8 cellular contexts compared by ENCODE assay signal in the genomic region with DNA sequence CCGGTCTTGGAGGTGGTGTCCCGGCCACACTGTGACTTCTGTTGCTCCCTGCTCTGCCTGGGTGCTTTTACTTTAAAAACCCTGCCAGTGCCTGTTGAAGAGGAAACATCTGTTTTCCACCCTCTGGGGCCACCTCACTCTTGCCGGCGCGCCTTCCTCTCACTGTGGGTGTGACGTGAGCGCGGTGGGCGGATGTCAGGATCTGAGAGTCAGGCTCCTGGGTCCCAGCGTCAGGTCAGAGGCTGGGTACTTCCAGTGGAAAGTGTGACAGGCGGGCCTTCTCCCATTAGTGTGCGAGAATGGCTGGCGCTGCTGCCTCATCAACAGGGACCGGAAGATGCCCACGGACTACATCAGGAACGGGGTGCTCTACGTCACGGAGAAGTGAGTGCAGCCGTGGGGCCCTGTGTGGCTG. TPM values are rescaled to one million over a fixed set of nuclear protein-coding genes. Genes with fewer than 3 reads are reported as not detected.
A peak's percentile ranks its signal among the peaks of the same experiment; 100 is the strongest.
DNase-seq lines count a peak whose midpoint lies in the region; ATAC-seq, FAIRE-seq and TF ChIP-seq lines count a peak whose summit lies in the region.

No MANE protein-coding gene starts in this region.

- no peak overlapping the region for H2AFZ ChIP-seq in PC-9

- H3K4me3 ChIP-seq in PC-9: no peak overlapping the region

- no peaks in the 10 kb centered on the region for H3K27me3 ChIP-seq in PC-9 (ENCODE audit: insufficient read depth, low read depth)

- peak overlapping the region; percentile 85 for H3K4me3 Mint-ChIP-seq in activated CD8-positive, alpha-beta T cell treated with anti-CD3 and anti-CD28 coated beads for 36 hours

- intact Hi-C loops in activated CD8-positive, alpha-beta T cell treated with anti-CD3 and anti-CD28 coated beads for 36 hours (cut with micrococcal nuclease): loop anchor here (10.0 kb wide), 1 partner anchor 90 kb away; no protein-coding TSS in a partner anchor
- intact Hi-C loops in PC-9 (cut with micrococcal nuclease; ENCODE audit: unreplicated experiment): no loop called here

- POLR2A ChIA-PET in activated CD8-positive, alpha-beta T cell treated with anti-CD3 and anti-CD28 coated beads for 36 hours (lab: Charles Lee): interaction anchor here (1.0 kb wide), 1 partner anchor 8 kb away, joined by 3 read pairs; no protein-coding TSS in a partner anchor
- POLR2A ChIA-PET in PC-9 (lab: Charles Lee; ENCODE audit: unreplicated experiment): no interaction called here

- TF ChIP-seq CTCF in activated CD8-positive, alpha-beta T cell treated with anti-CD3 and anti-CD28 coated beads for 36 hours (IDR thresholded peaks at IDR 0.05): no peak
- no peak for TF ChIP-seq CTCF in PC-9 (conservative IDR thresholded peaks at IDR 0.05)

- no peaks in the 10 kb centered on the region for H3K9me3 Mint-ChIP-seq in activated CD8-positive, alpha-beta T cell treated with anti-CD3 and anti-CD28 coated beads for 36 hours

- H3K4me1 Mint-ChIP-seq in activated CD8-positive, alpha-beta T cell treated with anti-CD3 and anti-CD28 coated beads for 36 hours (ENCODE audit: low read depth): peaks cover 44% of the 10 kb centered on the region

- peak; percentile 91 for ATAC-seq in activated CD8-positive, alpha-beta T cell treated with anti-CD3 and anti-CD28 coated beads for 36 hours
- no peak for ATAC-seq in GM18867 (IDR thresholded peaks at IDR 0.05; ENCODE audit: unreplicated experiment)

- no peaks in the 10 kb centered on the region for H3K4me1 ChIP-seq in PC-9 (replicated peaks; ENCODE audit: insufficient read depth)

- peak overlapping the region; percentile 95 for H3K27ac Mint-ChIP-seq in activated CD8-positive, alpha-beta T cell treated with anti-CD3 and anti-CD28 coated beads for 36 hours

- DNase-seq in GM12891 (ENCODE audit: insufficient read length, low spot score) (peak; percentile 71), germinal center (ENCODE audit: low spot score) (peak; percentile 87), NCI-H2227 treated with DMSO at 0.1 percent for 48 hours (lab: John Stamatoyannopoulos, UW) (no peak), NCI-H2107 treated with DMSO at 0.1 percent for 48 hours (lab: John Stamatoyannopoulos, UW; ENCODE audit: unreplicated experiment) (no peak), PC-9 (no peak)
- DNase-seq in activated CD8-positive, alpha-beta T cell treated with anti-CD3 and anti-CD28 coated beads for 36 hours: peak; percentile 100
- DNase-seq in stimulated activated CD4-positive, alpha-beta T cell treated with anti-CD3 and anti-CD28 coated beads, Interleukin-4, amount 100 ng/mL, for 4 hours: peak; percentile 92 to 99

- CTCF ChIA-PET in activated CD8-positive, alpha-beta T cell treated with anti-CD3 and anti-CD28 coated beads for 36 hours (lab: Charles Lee): interaction anchor here (1.1 to 1.6 kb wide), 2 partner anchors 110 to 128 kb away, joined by 4 to 6 read pairs; no protein-coding TSS in a partner anchor
- CTCF ChIA-PET in PC-9 (lab: Charles Lee): no interaction called here

- peaks cover 8% of the 10 kb centered on the region for H3K36me3 Mint-ChIP-seq in activated CD8-positive, alpha-beta T cell treated with anti-CD3 and anti-CD28 coated beads for 36 hours (ENCODE audit: low read depth)

- 0 out of 2 replicates have a peak, but pooled peaks cover 4% of the 10 kb centered on the region for H3F3A ChIP-seq in PC-9 (ENCODE audit: insufficient read depth, low read depth)

- H4K20me1 ChIP-seq in PC-9 (ENCODE audit: insufficient read depth): peaks cover 3% of the 10 kb centered on the region; the same call in 1 of the 2 replicates

- no peak overlapping the region for H3K27ac ChIP-seq in PC-9

- H3K79me2 ChIP-seq in PC-9 (ENCODE audit: low read depth): no peaks in the 10 kb centered on the region

- no peak for TF ChIP-seq POLR2A in GM12891 (IDR thresholded peaks at IDR 0.05; ENCODE audit: low read depth, low read length)

- no peaks in the 10 kb centered on the region for H3K27me3 Mint-ChIP-seq in activated CD8-positive, alpha-beta T cell treated with anti-CD3 and anti-CD28 coated beads for 36 hours

- no TSS peak for BruUV-seq in PC-9 (replicated peaks; lab: Mats Ljungman, UMichigan)

- H3K9me2 ChIP-seq in PC-9 (ENCODE audit: insufficient read depth): no peaks in the 10 kb centered on the region

- FAIRE-seq in GM12891 (lab: Jason Lieb, UNC): no peak

- H3K4me2 ChIP-seq in PC-9: no peak overlapping the region

- H3K9me3 ChIP-seq in PC-9 (ENCODE audit: insufficient read depth, low read depth): no peaks in the 10 kb centered on the region

- 0 out of 2 replicates have a peak, but pooled peaks cover 3% of the 10 kb centered on the region for H3K36me3 ChIP-seq in PC-9 (ENCODE audit: low read depth)

TF ChIP-seq in GM12891, 5 proteins besides CTCF, POLR2A, EP300 and RAD21:
- TF ChIP-seq POLR2AphosphoS5 (IDR thresholded peaks at IDR 0.05; ENCODE audit: low read depth, low read length): no peak
- TF ChIP-seq TAF1 (IDR thresholded peaks at IDR 0.05; ENCODE audit: low read depth, low read length): no peak
- TF ChIP-seq POU2F2 (IDR thresholded peaks at IDR 0.05; ENCODE audit: low read depth, low read length): no peak
- TF ChIP-seq PAX5 (IDR thresholded peaks at IDR 0.05; ENCODE audit: insufficient read depth, low read length, severe bottlenecking): no peak
- no peak for TF ChIP-seq SPI1 (IDR thresholded peaks at IDR 0.05; ENCODE audit: low read depth, low read length)

RNA-seq across cellular contexts. Expression of gene GRAMD4, which starts 54.2 kb away (rescaled TPM):
- polyA plus RNA-seq in GM12891 (2012; ENCODE audit: low read depth, missing spikeins): 8.7 TPM
- 10 to 100 TPM; 26.9 to 28.1 TPM for total RNA-seq in activated CD8-positive, alpha-beta T cell treated with anti-CD3 and anti-CD28 coated beads for 36 hours
- 36.4 and 38.2 TPM in 2 replicates for total RNA-seq in PC-9 (2021)

Comparison
In these comparisons a context has a peak if more than half of its experiments do, and no peak if none do; other contexts are left out.
1. DNase-seq: peak in GM12891 (single experiment), activated CD8-positive, alpha-beta T cell treated with anti-CD3 and anti-CD28 coated beads for 36 hours (single experiment), germinal center (single experiment) and stimulated activated CD4-positive, alpha-beta T cell treated with anti-CD3 and anti-CD28 coated beads, Interleukin-4, amount 100 ng/mL, for 4 hours (2 of 2); none in NCI-H2227 treated with DMSO at 0.1 percent for 48 hours (single experiment), NCI-H2107 treated with DMSO at 0.1 percent for 48 hours (single experiment) and PC-9 (0 of 2).